ENCODE assay signal across 33 cellular contexts in genomic region chr7:142864980-142865747, GRCh38. TPM values are rescaled to one million over a fixed set of nuclear protein-coding genes. Genes with fewer than 3 reads are reported as not detected.
A peak's percentile ranks its signal among the peaks of the same experiment; 100 is the strongest.
DNase-seq lines count a peak whose midpoint lies in the region; ATAC-seq, FAIRE-seq and TF ChIP-seq lines count a peak whose summit lies in the region.
"Had no signal": no experiment of that assay in that cellular context is flagged by ENCODE, and none has a peak within 500 bp of the region (broad histone marks: within the 10 kb centered on the region; RNA-seq: fewer than 3 reads in every experiment).

No MANE protein-coding gene starts in this region.

- CTCF ChIA-PET in CD8-positive, alpha-beta T cell (lab: Charles Lee), result interaction anchor here (0.6 to 3.5 kb wide), 9 partner anchors 8 to 430 kb away, joined by 3 to 28 read pairs (median 4); partner anchors contain the start of gene EPHB6
- CTCF ChIA-PET in RWPE1 (lab: Yijun Ruan, JAX), result interaction anchor here (0.6 to 1.9 kb wide), 3 partner anchors 10 to 405 kb away, joined by 3 to 13 read pairs (median 5); partner anchors contain the start of gene EPHB6

- intact Hi-C loops in CD8-positive, alpha-beta T cell (cut with DNase I, micrococcal nuclease), result no loop called here
- intact Hi-C loops in pancreas (cut with DNase I), result no loop called here

- no peak for FAIRE-seq in pancreas (lab: Jason Lieb, UNC)
- FAIRE-seq: GM12878, TTC549 had no signal

- H3K9ac ChIP-seq in Karpas-422 (ENCODE audit: low read length), result no peak overlapping the region
- H3K9ac ChIP-seq: KMS-11 had no signal

- H3K4me2 ChIP-seq in osteoblast (ENCODE audit: insufficient read depth, low read length) (no peak overlapping the region), Karpas-422 (ENCODE audit: low read depth, low read length, poor library complexity, severe bottlenecking) (no peak overlapping the region)
- H3K4me2 ChIP-seq: KMS-11, PC-9, smooth muscle cell had no signal

- no peaks in the 10 kb centered on the region for H3K27me3 ChIP-seq in CD8-positive, alpha-beta T cell (ENCODE audit: insufficient read depth, low read length)
- H3K27me3 ChIP-seq in osteoblast (ENCODE audit: insufficient read depth, low read length), result no peaks in the 10 kb centered on the region
- H3K27me3 ChIP-seq in Karpas-422 (ENCODE audit: low read length), result no peaks in the 10 kb centered on the region
- H3K27me3 ChIP-seq in pancreas, result no peaks in the 10 kb centered on the region
- H3K27me3 ChIP-seq: esophagus squamous epithelium, ovary, right atrium auricular region, testis had no signal

- no peaks in the 10 kb centered on the region for H3K9me3 Mint-ChIP-seq in CD8-positive, alpha-beta T cell
- H3K9me3 Mint-ChIP-seq: activated naive CD4-positive, alpha-beta T cell treated with anti-CD3 and anti-CD28 coated beads, Interleukin-2, amount 50 U/mL, for 72 hours; CD8-positive, alpha-beta memory T cell; natural killer cell treated with Interleukin-12 subunit alpha and Interleukin-12 subunit beta and Interleukin-15 and Interleukin-18, amount 100 ng/mL, for 72 hours had no signal

- 70 to 78% methylated on average over 14 of the region's 14 CpGs for WGBS in pancreas, 2 donors

- ATAC-seq in CD8-positive, alpha-beta T cell, result no peak
- peak; percentile 38 for ATAC-seq in esophagus mucosa
- no peak for ATAC-seq in pancreas
- ATAC-seq: natural killer cell treated with Interleukin-12 subunit alpha and Interleukin-12 subunit beta and Interleukin-15 and Interleukin-18, amount 100 ng/mL, for 72 hours; T-helper 17 cell had no signal

- no peaks in the 10 kb centered on the region for H3K4me1 ChIP-seq in CD8-positive, alpha-beta T cell (ENCODE audit: insufficient read depth, low read length)
- H3K4me1 ChIP-seq in osteoblast (ENCODE audit: insufficient read depth, low read length), result no peaks in the 10 kb centered on the region
- no peaks in the 10 kb centered on the region for H3K4me1 ChIP-seq in Karpas-422 (ENCODE audit: low read length)
- H3K4me1 ChIP-seq in pancreas, result no peaks in the 10 kb centered on the region
- H3K4me1 ChIP-seq: right atrium auricular region, testis had no signal

- H3K36me3 Mint-ChIP-seq in CD8-positive, alpha-beta T cell, result peaks cover 26% of the 10 kb centered on the region
- H3K36me3 Mint-ChIP-seq: activated naive CD4-positive, alpha-beta T cell treated with anti-CD3 and anti-CD28 coated beads, Interleukin-2, amount 50 U/mL, for 72 hours; natural killer cell treated with Interleukin-12 subunit alpha and Interleukin-12 subunit beta and Interleukin-15 and Interleukin-18, amount 100 ng/mL, for 72 hours had no signal

- H3K4me3 Mint-ChIP-seq in CD8-positive, alpha-beta T cell, result no peak overlapping the region
- H3K4me3 Mint-ChIP-seq: CD8-positive, alpha-beta memory T cell; natural killer cell treated with Interleukin-12 subunit alpha and Interleukin-12 subunit beta and Interleukin-15 and Interleukin-18, amount 100 ng/mL, for 72 hours; T-helper 17 cell had no signal

- no peak for DNase-seq in CD8-positive, alpha-beta T cell
- no peak for DNase-seq in RWPE1 (ENCODE audit: low spot score)
- peak; percentile 65 for DNase-seq in osteoblast (ENCODE audit: insufficient read length, low spot score, missing footprints)
- DNase-seq in Karpas-422, result no peak
- DNase-seq in pancreas, result no peak
- DNase-seq in NCI-H774 (lab: John Stamatoyannopoulos, UW), result no peak
- DNase-seq: activated CD4-positive, alpha-beta T cell treated with anti-CD3 and anti-CD28 coated beads, Interleukin-2, amount 50 U/mL, for 48 hours; activated T-cell treated with anti-CD3 and anti-CD28 coated beads for 4 hours; CD8-positive, alpha-beta memory T cell; cortex of kidney; EL; esophagus squamous epithelium; foreskin melanocyte; kidney glomerular epithelial cell; NCI-H1417; NCI-H2029; NCI-H526; ovary; Right ventricle myocardium superior; stimulated activated CD4-positive, alpha-beta T cell treated with anti-CD3 and anti-CD28 coated beads, Interleukin-1b, Interleukin-23, amount 100 ng/mL, for 48 hours; stimulated activated naive CD4-positive, alpha-beta T cell treated with Interleukin-2 at 50 U/mL for 16 hours; T-helper 17 cell; testis had no signal

- no peaks in the 10 kb centered on the region for H3K36me3 ChIP-seq in CD8-positive, alpha-beta T cell (ENCODE audit: insufficient read depth, low read length)
- no peaks in the 10 kb centered on the region for H3K36me3 ChIP-seq in osteoblast (ENCODE audit: insufficient read depth, low read length)
- H3K36me3 ChIP-seq in Karpas-422 (ENCODE audit: insufficient read depth, low read length), result no peaks in the 10 kb centered on the region
- peaks cover 0 to 4% (median 0%) of the 10 kb centered on the region in 3 donors for H3K36me3 ChIP-seq in pancreas
- H3K36me3 ChIP-seq: ovary, right atrium auricular region had no signal

- no peak overlapping the region for H3K27ac ChIP-seq in CD8-positive, alpha-beta T cell (ENCODE audit: low read depth, low read length)
- H3K27ac ChIP-seq in RWPE1 (peak overlapping the region; percentile 73), osteoblast (ENCODE audit: low read depth, low read length) (no peak overlapping the region), Karpas-422 (ENCODE audit: low read length) (no peak overlapping the region), pancreas (no peak overlapping the region)
- H3K27ac ChIP-seq: esophagus squamous epithelium, KMS-11, ovary, PC-9, right atrium auricular region, testis had no signal

- POLR2A ChIA-PET in CD8-positive, alpha-beta T cell (lab: Charles Lee), result no interaction called here
- POLR2A ChIA-PET in RWPE1 (lab: Yijun Ruan, JAX; ENCODE audit: low non-redundant PET), result no interaction called here

- TF ChIP-seq CTCF in CD8-positive, alpha-beta T cell (IDR thresholded peaks at IDR 0.05), result no peak
- TF ChIP-seq CTCF in RWPE1 (conservative IDR thresholded peaks at IDR 0.05; ENCODE audit: low read depth) (no peak), osteoblast (IDR thresholded peaks at IDR 0.05; ENCODE audit: extremely low read depth, low read depth, low read length) (no peak), pancreas (IDR thresholded peaks at IDR 0.05) (no peak)

- H2AFZ ChIP-seq in osteoblast (ENCODE audit: low read length) (no peak overlapping the region), Karpas-422 (ENCODE audit: low read length) (no peak overlapping the region)
- H2AFZ ChIP-seq: PC-9 had no signal

- no peaks in the 10 kb centered on the region for H3K9me3 ChIP-seq in CD8-positive, alpha-beta T cell (ENCODE audit: low read length)
- H3K9me3 ChIP-seq in osteoblast (ENCODE audit: low read depth, low read length) (no peaks in the 10 kb centered on the region), Karpas-422 (ENCODE audit: low read length) (no peaks in the 10 kb centered on the region), pancreas (no peaks in the 10 kb centered on the region)
- H3K9me3 ChIP-seq: esophagus squamous epithelium, ovary, right atrium auricular region, testis had no signal

- H3K9me2 ChIP-seq in Karpas-422 (replicated peaks; ENCODE audit: insufficient read depth, low read length), result no peaks in the 10 kb centered on the region

- no peak overlapping the region for H3K4me3 ChIP-seq in CD8-positive, alpha-beta T cell (ENCODE audit: low read depth, low read length)
- H3K4me3 ChIP-seq in osteoblast (ENCODE audit: insufficient read depth, low read length) (no peak overlapping the region), Karpas-422 (ENCODE audit: low read length) (no peak overlapping the region), pancreas (no peak overlapping the region)
- H3K4me3 ChIP-seq: esophagus squamous epithelium, GM12878, ovary, PC-9, right atrium auricular region, smooth muscle cell, testis had no signal

- H3K79me2 ChIP-seq in osteoblast (ENCODE audit: insufficient read depth, low read length) (no peaks in the 10 kb centered on the region), Karpas-422 (ENCODE audit: low read length) (no peaks in the 10 kb centered on the region)

- H3K27ac Mint-ChIP-seq in CD8-positive, alpha-beta T cell, result peak overlapping the region; percentile 49
- H3K27ac Mint-ChIP-seq: activated naive CD4-positive, alpha-beta T cell treated with anti-CD3 and anti-CD28 coated beads, Interleukin-2, amount 50 U/mL, for 72 hours; CD8-positive, alpha-beta memory T cell; natural killer cell treated with Interleukin-12 subunit alpha and Interleukin-12 subunit beta and Interleukin-15 and Interleukin-18, amount 100 ng/mL, for 72 hours; T-helper 17 cell had no signal

- no peaks in the 10 kb centered on the region for H3K27me3 Mint-ChIP-seq in CD8-positive, alpha-beta T cell (ENCODE audit: low read depth)
- H3K27me3 Mint-ChIP-seq: CD8-positive, alpha-beta memory T cell; natural killer cell treated with Interleukin-12 subunit alpha and Interleukin-12 subunit beta and Interleukin-15 and Interleukin-18, amount 100 ng/mL, for 72 hours; T-helper 17 cell had no signal

- H3K4me1 Mint-ChIP-seq in CD8-positive, alpha-beta T cell (ENCODE audit: low read depth), result no peaks in the 10 kb centered on the region

- H4K20me1 ChIP-seq in osteoblast (ENCODE audit: insufficient read depth, low read length), result no peaks in the 10 kb centered on the region
- no peaks in the 10 kb centered on the region for H4K20me1 ChIP-seq in Karpas-422 (ENCODE audit: insufficient read depth, low read depth, low read length)

RNA-seq across cellular contexts. Expression of gene EPHB6, which starts 10.3 kb away (rescaled TPM):
- 10 to 100 TPM; 13.8 to 15.3 TPM for total RNA-seq in CD8-positive, alpha-beta T cell
- total RNA-seq in esophagus mucosa, result 18.1 TPM
- 2.4 and 4.0 TPM in 2 replicates for total RNA-seq in osteoblast
- total RNA-seq in Karpas-422 (2014; rRNA removed; shearing (Covaris generic); ENCODE audit: low replicate concordance), result not detected in 2 replicates
- 10 to 100 TPM; 23.8 to 34.7 (median 27.0) TPM for total RNA-seq in pancreas
- polyA plus RNA-seq in pancreas, result 100 to 1,000 TPM; 117 to 165 TPM

RNA-seq across cellular contexts. Expression of gene TRPV6, which starts 20.4 kb away (rescaled TPM):
- total RNA-seq in CD8-positive, alpha-beta T cell, result not detected
- total RNA-seq in esophagus mucosa (0.68 TPM), osteoblast (not detected in 2 replicates), pancreas (10 to 100 TPM; 36.1 to 67.4 (median 47.5) TPM)
- 0.07 TPM in 1 of 2 replicates, not detected in the other for total RNA-seq in Karpas-422 (2014; rRNA removed; shearing (Covaris generic); ENCODE audit: low replicate concordance)
- 100 to 1,000 TPM; 239 to 308 TPM for polyA plus RNA-seq in pancreas
- total RNA-seq: cardiac septum; CD8-positive, alpha-beta memory T cell; GM12878; natural killer cell treated with Interleukin-12 subunit alpha and Interleukin-12 subunit beta and Interleukin-15 and Interleukin-18, amount 100 ng/mL, for 72 hours; Right ventricle myocardium superior; smooth muscle cell; T-helper 17 cell had no signal
- polyA plus RNA-seq: CD8-positive, alpha-beta memory T cell; GM12878 had no signal

Comparison
In these comparisons a context has a peak if more than half of its experiments do, and no peak if none do; other contexts are left out.
1. RNA of gene TRPV6, which starts 20.4 kb away (total RNA-seq): 36.1 to 67.4 TPM in pancreas; 0.68 TPM in esophagus mucosa (single experiment), not detected in CD8-positive, alpha-beta T cell, not detected in osteoblast and 0.07 TPM in Karpas-422; every median in the first group is over 10 times any median in the second.